Comparison of ENCODE assay signal across 10 cellular contexts in genomic region chr10:22723343-22723779, GRCh38. TPM values are rescaled to one million over a fixed set of nuclear protein-coding genes. Genes with fewer than 3 reads are reported as not detected.
DNase-seq lines count a peak whose midpoint lies in the region; ATAC-seq and TF ChIP-seq lines count a peak whose summit lies in the region.
"Had no signal": no experiment of that assay in that cellular context is flagged by ENCODE, and none has a peak within 500 bp of the region (broad histone marks: within the 10 kb centered on the region; RNA-seq: fewer than 3 reads in every experiment).

No MANE protein-coding gene starts in this region.

- H3K79me2 ChIP-seq in DOHH2 (ENCODE audit: control insufficient read depth, low read length) (no peaks in the 10 kb centered on the region), OCI-LY7 (ENCODE audit: insufficient read depth, low read depth, low read length) (no peaks in the 10 kb centered on the region)

- no peaks in the 10 kb centered on the region for H3K27me3 Mint-ChIP-seq in CD8-positive, alpha-beta memory T cell
- peaks cover 0 to 2% (median 0%) of the 10 kb centered on the region in 3 donors for H3K27me3 Mint-ChIP-seq in immature natural killer cell (ENCODE audit: low read depth in 3 of 3)

- peaks cover 30% of the 10 kb centered on the region for H3K4me1 ChIP-seq in DOHH2 (ENCODE audit: control insufficient read depth, low read length)
- H3K4me1 ChIP-seq in OCI-LY7 (ENCODE audit: insufficient read depth, low read length, poor library complexity, severe bottlenecking) = peaks cover 12% of the 10 kb centered on the region
- no peaks in the 10 kb centered on the region for H3K4me1 ChIP-seq in CD8-positive, alpha-beta memory T cell (ENCODE audit: insufficient read depth, low read length)
- no peaks in the 10 kb centered on the region for H3K4me1 ChIP-seq in testis

- no peak for TF ChIP-seq POLR2A in testis (IDR thresholded peaks at IDR 0.05)

- H3K36me3 Mint-ChIP-seq in CD8-positive, alpha-beta memory T cell = no peaks in the 10 kb centered on the region
- no peaks in the 10 kb centered on the region for H3K36me3 Mint-ChIP-seq in immature natural killer cell

- no peaks in the 10 kb centered on the region for H3K9me2 ChIP-seq in DOHH2 (replicated peaks; ENCODE audit: control insufficient read depth, low read length)
- H3K9me2 ChIP-seq in OCI-LY7 (ENCODE audit: insufficient read depth, low read length) = no peaks in the 10 kb centered on the region

- H2AFZ ChIP-seq in OCI-LY7 (ENCODE audit: low read length) = no peak overlapping the region

- ATAC-seq in GM19328 (IDR thresholded peaks at IDR 0.05; ENCODE audit: unreplicated experiment) = peak; percentile 68
- peak; percentile 75 for ATAC-seq in HG03039 (IDR thresholded peaks at IDR 0.05; ENCODE audit: unreplicated experiment)

- POLR2A ChIA-PET in OCI-LY7 (lab: Charles Lee) = interaction anchor here (0.6 kb wide), 1 partner anchor 1716 kb away, joined by 3 read pairs; no protein-coding TSS in a partner anchor
- POLR2A ChIA-PET in CD8-positive, alpha-beta memory T cell (lab: Charles Lee) = no interaction called here

- no TSS peak for BruUV-seq in OCI-LY7 (replicated peaks; lab: Mats Ljungman, UMichigan)

- H3K4me3 Mint-ChIP-seq in CD8-positive, alpha-beta memory T cell = no peak overlapping the region
- no peak overlapping the region for H3K4me3 Mint-ChIP-seq in immature natural killer cell

- WGBS in testis, 2 donors = 79 to 87% methylated on average over 5 of the region's 5 CpGs

- H4K20me1 ChIP-seq in DOHH2 (ENCODE audit: control insufficient read depth, insufficient read depth, low read depth, low read length) (no peaks in the 10 kb centered on the region), OCI-LY7 (ENCODE audit: insufficient read depth, low read length) (no peaks in the 10 kb centered on the region; the same call in 1 of the 2 replicates)

- CTCF ChIA-PET in OCI-LY7 (lab: Charles Lee; ENCODE audit: unreplicated experiment) = no interaction called here
- CTCF ChIA-PET in CD8-positive, alpha-beta memory T cell (lab: Charles Lee) = no interaction called here

- no peaks in the 10 kb centered on the region for H3K36me3 ChIP-seq in DOHH2 (ENCODE audit: control insufficient read depth, low read length)
- H3K36me3 ChIP-seq in OCI-LY7 (ENCODE audit: insufficient read depth, low read length) = no peaks in the 10 kb centered on the region
- H3K36me3 ChIP-seq in CD8-positive, alpha-beta memory T cell (ENCODE audit: insufficient read depth, low read length) = no peaks in the 10 kb centered on the region
- no peaks in the 10 kb centered on the region for H3K36me3 ChIP-seq in testis (ENCODE audit: low read depth, missing control alignments)
- H3K36me3 ChIP-seq: cardiac muscle cell had no signal

- H3K27me3 ChIP-seq in DOHH2 (ENCODE audit: control insufficient read depth, low read length) = peaks cover 45% of the 10 kb centered on the region
- no peaks in the 10 kb centered on the region for H3K27me3 ChIP-seq in CD8-positive, alpha-beta memory T cell (ENCODE audit: insufficient read depth, low read length, poor library complexity, severe bottlenecking)
- H3K27me3 ChIP-seq in testis = no peaks in the 10 kb centered on the region
- H3K27me3 ChIP-seq: cardiac muscle cell had no signal

- no peaks in the 10 kb centered on the region for H3K9me3 ChIP-seq in DOHH2 (ENCODE audit: control insufficient read depth, insufficient read depth, low read length)
- H3K9me3 ChIP-seq in OCI-LY7 (ENCODE audit: low read length) = no peaks in the 10 kb centered on the region
- H3K9me3 ChIP-seq in CD8-positive, alpha-beta memory T cell (ENCODE audit: low read length) = no peaks in the 10 kb centered on the region
- no peaks in the 10 kb centered on the region for H3K9me3 ChIP-seq in testis

- H3K27ac ChIP-seq in DOHH2 (ENCODE audit: low read depth, low read length) = no peak overlapping the region
- H3K27ac ChIP-seq in OCI-LY7 (ENCODE audit: low read depth, low read length, poor library complexity, severe bottlenecking) = no peak overlapping the region
- no peak overlapping the region for H3K27ac ChIP-seq in CD8-positive, alpha-beta memory T cell (ENCODE audit: low read depth, low read length)
- H3K27ac ChIP-seq in testis = no peak overlapping the region
- H3K27ac ChIP-seq: cardiac muscle cell had no signal

- peaks cover 17 to 38% (median 19%) of the 10 kb centered on the region in 3 donors for H3K4me1 Mint-ChIP-seq in CD8-positive, alpha-beta memory T cell
- H3K4me1 Mint-ChIP-seq in immature natural killer cell = peaks cover 18 to 20% of the 10 kb centered on the region in 2 donors

- intact Hi-C loops in OCI-LY7 (cut with micrococcal nuclease; ENCODE audit: unreplicated experiment) (no loop called here), testis (cut with DNase I; ENCODE audit: low total_unique reads) (no loop called here)

- peak overlapping the region in 1 of 8 donors; percentile 17 for H3K27ac Mint-ChIP-seq in CD8-positive, alpha-beta memory T cell
- peak overlapping the region in 1 of 6 donors; percentile 21 for H3K27ac Mint-ChIP-seq in immature natural killer cell

- H3F3A ChIP-seq in DOHH2 (ENCODE audit: control insufficient read depth, insufficient read depth) = no peaks in the 10 kb centered on the region

- peak overlapping the region; percentile 44 for H3K4me2 ChIP-seq in DOHH2 (ENCODE audit: low read length)
- H3K4me2 ChIP-seq in OCI-LY7 (ENCODE audit: low read length) = peak overlapping the region; percentile 48

- peak overlapping the region; percentile 5; the same call in 1 of the 2 replicates for H3K4me3 ChIP-seq in DOHH2 (ENCODE audit: low read length)
- no peak overlapping the region for H3K4me3 ChIP-seq in OCI-LY7 (ENCODE audit: low read depth, low read length, poor library complexity, severe bottlenecking)
- no peak overlapping the region for H3K4me3 ChIP-seq in CD8-positive, alpha-beta memory T cell (ENCODE audit: low read length)
- H3K4me3 ChIP-seq in testis = no peak overlapping the region
- H3K4me3 ChIP-seq: cardiac muscle cell had no signal

- peak; percentile 49 for DNase-seq in OCI-LY7 (ENCODE audit: low spot score)
- DNase-seq in CD8-positive, alpha-beta memory T cell = no peak
- DNase-seq in testis = no peak
- DNase-seq in immature natural killer cell = no peak
- no peak for DNase-seq in DMS153 treated with DMSO at 0.1 percent for 48 hours (lab: John Stamatoyannopoulos, UW; ENCODE audit: unreplicated experiment)
- DNase-seq: left cardiac atrium had no signal

- TF ChIP-seq CTCF in DOHH2 (IDR thresholded peaks at IDR 0.05; ENCODE audit: low read depth, low read length, poor library complexity, severe bottlenecking) (no peak), OCI-LY7 (conservative IDR thresholded peaks at IDR 0.05; ENCODE audit: low read length) (no peak), testis (IDR thresholded peaks at IDR 0.05) (no peak)

- H3K9me3 Mint-ChIP-seq in CD8-positive, alpha-beta memory T cell = no peaks in the 10 kb centered on the region
- H3K9me3 Mint-ChIP-seq in immature natural killer cell = no peaks in the 10 kb centered on the region

RNA-seq across cellular contexts. Expression of gene PIP4K2A, which starts 9.0 kb away (rescaled TPM):
- total RNA-seq in OCI-LY7 (2014; rRNA removed; shearing (Covaris generic)) = 32.5 and 37.9 TPM in 2 replicates
- total RNA-seq in OCI-LY7 (2022) = 42.6 and 43.3 TPM in 2 replicates
- total RNA-seq in CD8-positive, alpha-beta memory T cell = 100 to 1,000 TPM; 116 to 130 TPM
- 120 TPM for polyA plus RNA-seq in CD8-positive, alpha-beta memory T cell
- 10 to 100 TPM; 12.6 to 15.8 TPM for total RNA-seq in testis
- polyA plus RNA-seq in testis (ENCODE audit: insufficient read depth, low read depth, low replicate concordance) = 26.0 TPM
- 100 to 1,000 TPM in 1 of 3 donors, 10 to 100 TPM in 2; 62.9 to 138 (median 80.3) TPM for polyA plus RNA-seq in immature natural killer cell
